Comparison of ENCODE assay signal across 8 cellular contexts in genomic region chr15:74543583-74543982, GRCh38. TPM values are rescaled to one million over a fixed set of nuclear protein-coding genes. Genes with fewer than 3 reads are reported as not detected.
A peak's percentile ranks its signal among the peaks of the same experiment; 100 is the strongest.
DNase-seq lines count a peak whose midpoint lies in the region; FAIRE-seq and TF ChIP-seq lines count a peak whose summit lies in the region.

No MANE protein-coding gene starts in this region.

- no peak for TF ChIP-seq POLR2A in thyroid gland (IDR thresholded peaks at IDR 0.05)

- H3K36me3 Mint-ChIP-seq in activated T-helper 2 cell treated with anti-CD3 and anti-CD28 coated beads, Interferon-gamma antibody, Interleukin-2, Interleukin-4, amounts not matched to agents 10 μg/mL and 5 μg/mL and 100 μg/mL, durations not matched to agents 14 hours and 24 hours and 36 hours (ENCODE audit: low read depth): peaks cover 58% of the 10 kb centered on the region

- peaks cover 63% of the 10 kb centered on the region for H3F3A ChIP-seq in MM.1S (ENCODE audit: insufficient read depth, low read length)

- H3K27ac Mint-ChIP-seq in activated T-helper 2 cell treated with anti-CD3 and anti-CD28 coated beads, Interferon-gamma antibody, Interleukin-2, Interleukin-4, amounts not matched to agents 10 μg/mL and 5 μg/mL and 100 μg/mL, durations not matched to agents 14 hours and 24 hours and 36 hours: peak overlapping the region; percentile 18

- peak overlapping the region; percentile 98 for H3K9ac ChIP-seq in MM.1S (ENCODE audit: low read length)
- H3K9ac ChIP-seq in liver (ENCODE audit: low read depth in 1 of 2, low read length in 2 of 2): no peak overlapping the region

- H4K20me1 ChIP-seq in MM.1S (ENCODE audit: insufficient read depth, low read length): no peaks in the 10 kb centered on the region

- H3K27ac ChIP-seq in MM.1S (ENCODE audit: low read length) (peak overlapping the region; percentile 93), liver (ENCODE audit: low read depth in 1 of 2, low read length in 2 of 2) (no peak overlapping the region), thyroid gland (no peak overlapping the region)

- H3K27me3 ChIP-seq in MM.1S (replicated peaks; ENCODE audit: insufficient read depth, low read length) (no peaks in the 10 kb centered on the region), liver (ENCODE audit: control insufficient read depth in 4 of 4, insufficient read depth in 4 of 4, low read length in 3 of 4) (no peaks in the 10 kb centered on the region), thyroid gland (no peaks in the 10 kb centered on the region)

- peak; percentile 33 for TF ChIP-seq CTCF in D721Med (IDR thresholded peaks at IDR 0.05; ENCODE audit: insufficient read depth, missing control alignments)
- TF ChIP-seq CTCF in MM.1S (IDR thresholded peaks at IDR 0.05; ENCODE audit: low read length): peak; percentile 56
- TF ChIP-seq CTCF in liver (IDR thresholded peaks at IDR 0.05; ENCODE audit: low read depth, low read length, missing input control): peak; percentile 10
- TF ChIP-seq CTCF in thyroid gland (IDR thresholded peaks at IDR 0.05): no peak

- H2AFZ ChIP-seq in MM.1S (ENCODE audit: low read length): no peak overlapping the region

- H3K9me3 Mint-ChIP-seq in activated T-helper 2 cell treated with anti-CD3 and anti-CD28 coated beads, Interferon-gamma antibody, Interleukin-2, Interleukin-4, amounts not matched to agents 10 μg/mL and 5 μg/mL and 100 μg/mL, durations not matched to agents 14 hours and 24 hours and 36 hours: no peaks in the 10 kb centered on the region

- H3K4me3 Mint-ChIP-seq in activated T-helper 2 cell treated with anti-CD3 and anti-CD28 coated beads, Interferon-gamma antibody, Interleukin-2, Interleukin-4, amounts not matched to agents 10 μg/mL and 5 μg/mL and 100 μg/mL, durations not matched to agents 14 hours and 24 hours and 36 hours (ENCODE audit: low read depth): peak overlapping the region; percentile 94

- intact Hi-C loops in activated T-helper 2 cell treated with anti-CD3 and anti-CD28 coated beads, Interferon-gamma antibody, Interleukin-2, Interleukin-4, amounts not matched to agents 10 μg/mL and 5 μg/mL and 100 μg/mL, durations not matched to agents 14 hours and 24 hours and 36 hours (cut with micrococcal nuclease): loop anchor here (2.0 to 5.0 kb wide), 4 partner anchors 244 to 909 kb away; partner anchors contain the start of genes COX5A, PML and SIN3A
- intact Hi-C loops in thyroid gland (cut with DNase I): loop anchor here (5.0 kb wide), 2 partner anchors 69 to 76 kb away; no protein-coding TSS in a partner anchor

- H3K36me3 ChIP-seq in MM.1S (replicated peaks; ENCODE audit: insufficient read depth, low read length) (no peaks in the 10 kb centered on the region; the same call in 1 of the 2 replicates), liver (ENCODE audit: control insufficient read depth in 4 of 4, insufficient read depth in 3 of 4, low read depth in 1 of 4, low read length in 3 of 4) (peaks cover 0 to 3% (median 0%) of the 10 kb centered on the region in 4 donors), thyroid gland (no peaks in the 10 kb centered on the region)

- no peak for DNase-seq in D721Med (ENCODE audit: insufficient read length, low spot score)
- DNase-seq in MM.1S: peak; percentile 85
- no peak for DNase-seq in activated T-helper 2 cell treated with anti-CD3 and anti-CD28 coated beads, Interferon-gamma antibody, Interleukin-2, Interleukin-4, amounts not matched to agents 10 μg/mL and 5 μg/mL and 100 μg/mL, durations not matched to agents 14 hours and 24 hours and 36 hours (ENCODE audit: low spot score)
- DNase-seq in islet precursor cell: no peak
- DNase-seq in NCI-H748 treated with DMSO at 0.1 percent for 48 hours (lab: John Stamatoyannopoulos, UW): no peak
- DNase-seq in thyroid gland: no peak
- DNase-seq in NCI-H510A (lab: John Stamatoyannopoulos, UW): no peak

- FAIRE-seq in D721Med (lab: Jason Lieb, UNC): no peak

- H3K79me2 ChIP-seq in MM.1S (ENCODE audit: low read length): peaks cover 86% of the 10 kb centered on the region

- H3K4me3 ChIP-seq in MM.1S (ENCODE audit: low read length): peak overlapping the region; percentile 87
- H3K4me3 ChIP-seq in liver (ENCODE audit: low read depth in 1 of 3, low read length in 3 of 3): no peak overlapping the region
- no peak overlapping the region for H3K4me3 ChIP-seq in thyroid gland (replicated peaks in 1 of 3)

- WGBS in liver: 60% methylated on average over 3 of the region's 3 CpGs
- WGBS in thyroid gland, 2 donors: 63 to 70% methylated on average over 3 of the region's 3 CpGs

- no peaks in the 10 kb centered on the region for H3K27me3 Mint-ChIP-seq in activated T-helper 2 cell treated with anti-CD3 and anti-CD28 coated beads, Interferon-gamma antibody, Interleukin-2, Interleukin-4, amounts not matched to agents 10 μg/mL and 5 μg/mL and 100 μg/mL, durations not matched to agents 14 hours and 24 hours and 36 hours (ENCODE audit: low read depth)

- H3K4me1 ChIP-seq in MM.1S (ENCODE audit: low read length) (peaks cover 31% of the 10 kb centered on the region), liver (ENCODE audit: control insufficient read depth in 4 of 4, insufficient read depth in 4 of 4, low read length in 3 of 4) (peaks cover 7 to 54% (median 48%) of the 10 kb centered on the region in 4 donors), thyroid gland (peaks cover 18 to 34% of the 10 kb centered on the region in 2 donors)

- H3K9me3 ChIP-seq in MM.1S (replicated peaks; ENCODE audit: insufficient read depth, low read length) (no peaks in the 10 kb centered on the region), liver (ENCODE audit: control insufficient read depth in 4 of 4, low read length in 3 of 4) (no peaks in the 10 kb centered on the region), thyroid gland (no peaks in the 10 kb centered on the region)

- no peaks in the 10 kb centered on the region for H3K9me2 ChIP-seq in MM.1S (replicated peaks; ENCODE audit: insufficient read depth, low read length)

- H3K4me1 Mint-ChIP-seq in activated T-helper 2 cell treated with anti-CD3 and anti-CD28 coated beads, Interferon-gamma antibody, Interleukin-2, Interleukin-4, amounts not matched to agents 10 μg/mL and 5 μg/mL and 100 μg/mL, durations not matched to agents 14 hours and 24 hours and 36 hours (ENCODE audit: low read depth): peaks cover 60% of the 10 kb centered on the region

- peak overlapping the region; percentile 85 for H3K4me2 ChIP-seq in MM.1S (ENCODE audit: low read depth, low read length)

- TF ChIP-seq RAD21 in liver (IDR thresholded peaks at IDR 0.05): no peak

TF ChIP-seq in liver, 16 proteins besides CTCF, POLR2A, EP300 and RAD21:
- TF ChIP-seq TAF1 (conservative IDR thresholded peaks at IDR 0.05) (no peak), FOXA1 (IDR thresholded peaks at IDR 0.05) (no peak), HNF4G (IDR thresholded peaks at IDR 0.05) (no peak), FOXA2 (IDR thresholded peaks at IDR 0.05) (no peak), RXRA (IDR thresholded peaks at IDR 0.05) (no peak), YY1 (IDR thresholded peaks at IDR 0.05) (no peak), SP1 (IDR thresholded peaks at IDR 0.05) (no peak)
- TF ChIP-seq, protein P1, sequence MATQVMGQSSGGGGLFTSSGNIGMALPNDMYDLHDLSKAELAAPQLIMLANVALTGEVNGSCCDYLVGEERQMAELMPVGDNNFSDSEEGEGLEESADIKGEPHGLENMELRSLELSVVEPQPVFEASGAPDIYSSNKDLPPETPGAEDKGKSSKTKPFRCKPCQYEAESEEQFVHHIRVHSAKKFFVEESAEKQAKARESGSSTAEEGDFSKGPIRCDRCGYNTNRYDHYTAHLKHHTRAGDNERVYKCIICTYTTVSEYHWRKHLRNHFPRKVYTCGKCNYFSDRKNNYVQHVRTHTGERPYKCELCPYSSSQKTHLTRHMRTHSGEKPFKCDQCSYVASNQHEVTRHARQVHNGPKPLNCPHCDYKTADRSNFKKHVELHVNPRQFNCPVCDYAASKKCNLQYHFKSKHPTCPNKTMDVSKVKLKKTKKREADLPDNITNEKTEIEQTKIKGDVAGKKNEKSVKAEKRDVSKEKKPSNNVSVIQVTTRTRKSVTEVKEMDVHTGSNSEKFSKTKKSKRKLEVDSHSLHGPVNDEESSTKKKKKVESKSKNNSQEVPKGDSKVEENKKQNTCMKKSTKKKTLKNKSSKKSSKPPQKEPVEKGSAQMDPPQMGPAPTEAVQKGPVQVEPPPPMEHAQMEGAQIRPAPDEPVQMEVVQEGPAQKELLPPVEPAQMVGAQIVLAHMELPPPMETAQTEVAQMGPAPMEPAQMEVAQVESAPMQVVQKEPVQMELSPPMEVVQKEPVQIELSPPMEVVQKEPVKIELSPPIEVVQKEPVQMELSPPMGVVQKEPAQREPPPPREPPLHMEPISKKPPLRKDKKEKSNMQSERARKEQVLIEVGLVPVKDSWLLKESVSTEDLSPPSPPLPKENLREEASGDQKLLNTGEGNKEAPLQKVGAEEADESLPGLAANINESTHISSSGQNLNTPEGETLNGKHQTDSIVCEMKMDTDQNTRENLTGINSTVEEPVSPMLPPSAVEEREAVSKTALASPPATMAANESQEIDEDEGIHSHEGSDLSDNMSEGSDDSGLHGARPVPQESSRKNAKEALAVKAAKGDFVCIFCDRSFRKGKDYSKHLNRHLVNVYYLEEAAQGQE (IDR thresholded peaks at IDR 0.05): no peak
TF ChIP-seq in liver: peak in this region for 0.

RNA-seq across cellular contexts. Expression of gene ARID3B, which starts 2.6 kb away (rescaled TPM):
- 35.6 and 41.2 TPM in 2 replicates for total RNA-seq in activated T-helper 2 cell treated with anti-CD3 and anti-CD28 coated beads, Interferon-gamma antibody, Interleukin-2, Interleukin-4, amounts not matched to agents 10 μg/mL and 5 μg/mL and 100 μg/mL, durations not matched to agents 14 hours and 24 hours and 36 hours
- 1 to 10 TPM; 3.6 to 6.6 TPM for total RNA-seq in liver
- polyA plus RNA-seq in liver: 1 to 10 TPM; 1.4 to 1.8 TPM
- total RNA-seq in thyroid gland: 1 to 10 TPM; 5.9 to 7.7 (median 6.2) TPM

Comparison
In these comparisons a context has a peak if more than half of its experiments do, and no peak if none do; other contexts are left out.
1. CTCF ChIP-seq: peak in D721Med (single experiment), MM.1S (single experiment) and liver (single experiment); none in thyroid gland (0 of 6).